Comparison of ENCODE assay signal across 1 cellular context in genomic region chr6:21188505-21189223, GRCh38.
A peak's percentile ranks its signal among the peaks of the same experiment; 100 is the strongest.
TF ChIP-seq lines count a peak whose summit lies in the region.

No MANE protein-coding gene starts in this region.

TF ChIP-seq in HepG2, 621 proteins besides CTCF, POLR2A, EP300 and RAD21 (continued from another document):
- TF ChIP-seq GABPA (IDR thresholded peaks at IDR 0.05; ENCODE audit: low read depth, low read length) (no peak), GABPA (CRISPR knock-in tag; IDR thresholded peaks at IDR 0.05; ENCODE audit: low read depth) (peak; percentile 47), KAT8 (CRISPR knock-in tag; IDR thresholded peaks at IDR 0.05) (peak; percentile 16; the same call in 1 of the 2 replicates), HIC2 (CRISPR knock-in tag; IDR thresholded peaks at IDR 0.05; ENCODE audit: low read depth) (0 out of 2 replicates have a peak, but pooled peaks have one; percentile 32)
